1 cellular context compared by ENCODE assay signal in genomic region chr7:7104971-7105370, GRCh38.
TF ChIP-seq lines count a peak whose summit lies in the region.

No MANE protein-coding gene starts in this region.

TF ChIP-seq in K562, 482 proteins besides CTCF, POLR2A, EP300 and RAD21 (continued from another document):
- TF ChIP-seq NKRF (IDR thresholded peaks at IDR 0.05; ENCODE audit: borderline replicate concordance) = no peak
- TF ChIP-seq KAT7 (CRISPR knock-in tag; IDR thresholded peaks at IDR 0.05; ENCODE audit: borderline replicate concordance) = no peak
- no peak for TF ChIP-seq ZSCAN32 (CRISPR knock-in tag; IDR thresholded peaks at IDR 0.05)
- TF ChIP-seq ZNF518B (CRISPR knock-in tag; IDR thresholded peaks at IDR 0.05) = no peak
- TF ChIP-seq HOXB6 (CRISPR knock-in tag; IDR thresholded peaks at IDR 0.05; ENCODE audit: borderline replicate concordance) = no peak
- 0 out of 2 replicates have a peak, but pooled peaks have one; percentile 24 for TF ChIP-seq DMBX1 (CRISPR knock-in tag; IDR thresholded peaks at IDR 0.05; ENCODE audit: borderline replicate concordance)
- TF ChIP-seq PCBP2 (IDR thresholded peaks at IDR 0.05; ENCODE audit: low read depth, low read length, poor library complexity, severe bottlenecking) = no peak
- TF ChIP-seq PRPF4 (IDR thresholded peaks at IDR 0.05; ENCODE audit: insufficient read depth, low read depth, low read length, poor library complexity, severe bottlenecking) = no peak
- no peak for TF ChIP-seq CGGBP1 (CRISPR knock-in tag; IDR thresholded peaks at IDR 0.05)
- no peak for TF ChIP-seq RB1 (IDR thresholded peaks at IDR 0.05; ENCODE audit: low read depth)
- TF ChIP-seq ZNF239 (CRISPR knock-in tag; IDR thresholded peaks at IDR 0.05) = no peak
- TF ChIP-seq PTBP1 (IDR thresholded peaks at IDR 0.05; ENCODE audit: low read depth, low read length) = no peak
- no peak for TF ChIP-seq TCF7 (IDR thresholded peaks at IDR 0.05; ENCODE audit: borderline replicate concordance)
- no peak for TF ChIP-seq RBM15 (IDR thresholded peaks at IDR 0.05; ENCODE audit: insufficient read depth, low read length)
- no peak for TF ChIP-seq ZNF324 (CRISPR knock-in tag; IDR thresholded peaks at IDR 0.05)
- no peak for TF ChIP-seq HNRNPL (IDR thresholded peaks at IDR 0.05; ENCODE audit: low read depth, low read length)
- TF ChIP-seq PHF8 (IDR thresholded peaks at IDR 0.05; ENCODE audit: borderline replicate concordance, low read length) = peak; percentile 21; the same call in 1 of the 2 replicates
- TF ChIP-seq MCM5 (IDR thresholded peaks at IDR 0.05; ENCODE audit: low read depth) = no peak
- no peak for TF ChIP-seq CBX8 (IDR thresholded peaks at IDR 0.05; ENCODE audit: borderline replicate concordance, extremely low read depth, low read depth, low read length, poor library complexity, severe bottlenecking)
- TF ChIP-seq NFE2L1 (tag; IDR thresholded peaks at IDR 0.05; ENCODE audit: borderline replicate concordance, low read depth) = no peak
- no peak for TF ChIP-seq MBD2 (IDR thresholded peaks at IDR 0.05; ENCODE audit: borderline replicate concordance, low read depth)
- TF ChIP-seq NR1H2 (CRISPR knock-in tag; IDR thresholded peaks at IDR 0.05) = no peak
- TF ChIP-seq ZNF668 (CRISPR knock-in tag; IDR thresholded peaks at IDR 0.05) = no peak
- TF ChIP-seq CHD4 (IDR thresholded peaks at IDR 0.05; ENCODE audit: insufficient read depth, insufficient replicate concordance, low read depth, low read length, poor library complexity, severe bottlenecking) = no peak
- TF ChIP-seq NR2C1 (IDR thresholded peaks at IDR 0.05) = peak; percentile 40; the same call in 1 of the 2 replicates
- TF ChIP-seq NR2C1 (tag; IDR thresholded peaks at IDR 0.05) = no peak
- no peak for TF ChIP-seq NR2C2 (CRISPR knock-in tag; IDR thresholded peaks at IDR 0.05)
- peak; percentile 36; the same call in 1 of the 2 replicates for TF ChIP-seq NR2C2 (tag; IDR thresholded peaks at IDR 0.05)
- TF ChIP-seq IRF9 (tag; IDR thresholded peaks at IDR 0.05) = no peak
- no peak for TF ChIP-seq CBFB (CRISPR knock-in tag; IDR thresholded peaks at IDR 0.05)
- no peak for TF ChIP-seq ZNF318 (IDR thresholded peaks at IDR 0.05; ENCODE audit: borderline replicate concordance in 1 of 2, low read depth in 1 of 2)
- no peak for TF ChIP-seq ZNF347 (CRISPR knock-in tag; IDR thresholded peaks at IDR 0.05; ENCODE audit: low read depth)
- TF ChIP-seq ZNF24 (IDR thresholded peaks at IDR 0.05) = no peak
- no peak for TF ChIP-seq MIER1 (IDR thresholded peaks at IDR 0.05; ENCODE audit: low read depth)
- 0 out of 2 replicates have a peak, but pooled peaks have one; percentile 39 for TF ChIP-seq CREB3 (tag; conservative IDR thresholded peaks at IDR 0.05; ENCODE audit: low read depth)
- TF ChIP-seq POLR3A (IDR thresholded peaks at IDR 0.05; ENCODE audit: borderline replicate concordance, extremely low read depth, insufficient read depth, insufficient read length) = no peak
- no peak for TF ChIP-seq NR4A1 (CRISPR knock-in tag; IDR thresholded peaks at IDR 0.05)
- TF ChIP-seq NR4A1 (tag; IDR thresholded peaks at IDR 0.05) = no peak
- TF ChIP-seq RAD51 (IDR thresholded peaks at IDR 0.05; ENCODE audit: borderline replicate concordance, low read depth) = no peak
- no peak for TF ChIP-seq ZNF41 (CRISPR knock-in tag; conservative IDR thresholded peaks at IDR 0.05)
- no peak for TF ChIP-seq ETV5 (CRISPR knock-in tag; IDR thresholded peaks at IDR 0.05; ENCODE audit: low read depth)
- no peak for TF ChIP-seq KLF10 (CRISPR knock-in tag; IDR thresholded peaks at IDR 0.05)
TF ChIP-seq in K562: peak in this region for 15.
